Comparison of ENCODE assay signal across 13 cellular contexts in the genomic region with DNA sequence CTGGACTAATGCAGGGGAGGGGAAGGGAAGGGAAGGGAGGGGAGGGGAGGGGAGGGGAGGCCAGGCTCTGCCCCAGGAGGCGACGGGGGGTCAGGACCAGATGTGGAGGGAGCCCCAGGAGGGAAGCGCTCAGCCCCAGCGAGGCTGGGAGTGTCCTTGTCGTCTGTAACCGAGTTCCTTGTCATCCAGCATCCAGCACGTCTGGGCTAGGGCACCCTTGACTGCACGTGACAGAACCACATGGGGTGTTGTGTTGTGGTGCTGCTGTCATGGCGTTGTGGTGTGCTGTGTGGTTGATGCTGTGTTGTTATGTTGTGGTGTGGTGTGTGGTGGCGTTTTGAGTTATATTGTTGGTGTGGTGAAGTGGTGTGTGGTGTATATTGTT. TPM values are rescaled to one million over a fixed set of nuclear protein-coding genes. Genes with fewer than 3 reads are reported as not detected.
DNase-seq lines count a peak whose midpoint lies in the region; ATAC-seq and TF ChIP-seq lines count a peak whose summit lies in the region.
"Had no signal": no experiment of that assay in that cellular context is flagged by ENCODE, and none has a peak within 500 bp of the region (broad histone marks: within the 10 kb centered on the region; RNA-seq: fewer than 3 reads in every experiment).

No MANE protein-coding gene starts in this region.

- H3K27me3 ChIP-seq in right atrium auricular region: no peaks in the 10 kb centered on the region
- H3K27me3 ChIP-seq: foreskin keratinocyte had no signal

- no peaks in the 10 kb centered on the region for H3K4me1 ChIP-seq in right atrium auricular region
- H3K4me1 ChIP-seq: foreskin keratinocyte had no signal

- peaks cover 3% of the 10 kb centered on the region for H3K27me3 Mint-ChIP-seq in activated CD4-positive, alpha-beta T cell treated with anti-CD3 and anti-CD28 coated beads, Interleukin-2, amount 10 ng/mL, durations not matched to agents 24 days and 14 days
- no peaks in the 10 kb centered on the region for H3K27me3 Mint-ChIP-seq in activated T-helper 2 cell treated with anti-CD3 and anti-CD28 coated beads, Interferon-gamma antibody, Interleukin-2, Interleukin-4, amounts not matched to agents 10 μg/mL and 5 μg/mL and 100 μg/mL, durations not matched to agents 14 hours and 24 hours and 36 hours (ENCODE audit: low read depth)

- ATAC-seq in HG03442 (IDR thresholded peaks at IDR 0.05; ENCODE audit: unreplicated experiment): peak; percentile 7
- peak; percentile 9 for ATAC-seq in sciatic nerve

- H3K36me3 ChIP-seq in right atrium auricular region: no peaks in the 10 kb centered on the region

- H3K27ac Mint-ChIP-seq in activated CD4-positive, alpha-beta T cell treated with anti-CD3 and anti-CD28 coated beads, Interleukin-2, amount 10 ng/mL, durations not matched to agents 24 days and 14 days: peak overlapping the region; percentile 75
- peak overlapping the region; percentile 5 for H3K27ac Mint-ChIP-seq in activated T-helper 2 cell treated with anti-CD3 and anti-CD28 coated beads, Interferon-gamma antibody, Interleukin-2, Interleukin-4, amounts not matched to agents 10 μg/mL and 5 μg/mL and 100 μg/mL, durations not matched to agents 14 hours and 24 hours and 36 hours

- H3K4me3 Mint-ChIP-seq in activated CD4-positive, alpha-beta T cell treated with anti-CD3 and anti-CD28 coated beads, Interleukin-2, amount 10 ng/mL, durations not matched to agents 24 days and 14 days: peak overlapping the region; percentile 13
- H3K4me3 Mint-ChIP-seq in activated T-helper 2 cell treated with anti-CD3 and anti-CD28 coated beads, Interferon-gamma antibody, Interleukin-2, Interleukin-4, amounts not matched to agents 10 μg/mL and 5 μg/mL and 100 μg/mL, durations not matched to agents 14 hours and 24 hours and 36 hours (ENCODE audit: low read depth): no peak overlapping the region

- TF ChIP-seq CTCF in right atrium auricular region (IDR thresholded peaks at IDR 0.05): no peak

- DNase-seq in activated CD4-positive, alpha-beta T cell treated with anti-CD3 and anti-CD28 coated beads, Interleukin-2, amount 10 ng/mL, durations not matched to agents 24 days and 14 days: peak; percentile 81
- DNase-seq in activated CD4-positive, alpha-beta T cell treated with anti-CD3 and anti-CD28 coated beads, Interleukin-2, amount 50 U/mL, for 1 hour: no peak
- peak; percentile 43 for DNase-seq in activated T-helper 2 cell treated with anti-CD3 and anti-CD28 coated beads, Interferon-gamma antibody, Interleukin-2, Interleukin-4, amounts not matched to agents 10 μg/mL and 5 μg/mL and 100 μg/mL, durations not matched to agents 14 hours and 24 hours and 36 hours (ENCODE audit: low spot score)
- no peak for DNase-seq in sciatic nerve (ENCODE audit: low spot score)
- no peak for DNase-seq in GM03348 (ENCODE audit: low spot score)
- DNase-seq in NCI-H1436 (lab: John Stamatoyannopoulos, UW): no peak
- no peak for DNase-seq in right atrium auricular region (ENCODE audit: low spot score)
- DNase-seq: dermis blood vessel endothelial cell, DMS79 treated with DMSO at 0.1 percent for 48 hours, foreskin keratinocyte, NCI-H2081 treated with DMSO at 0.1 percent for 48 hours had no signal

- no peaks in the 10 kb centered on the region for H3K9me3 ChIP-seq in right atrium auricular region

- peaks cover 16% of the 10 kb centered on the region for H3K4me1 Mint-ChIP-seq in activated CD4-positive, alpha-beta T cell treated with anti-CD3 and anti-CD28 coated beads, Interleukin-2, amount 10 ng/mL, durations not matched to agents 24 days and 14 days
- H3K4me1 Mint-ChIP-seq in activated T-helper 2 cell treated with anti-CD3 and anti-CD28 coated beads, Interferon-gamma antibody, Interleukin-2, Interleukin-4, amounts not matched to agents 10 μg/mL and 5 μg/mL and 100 μg/mL, durations not matched to agents 14 hours and 24 hours and 36 hours (ENCODE audit: low read depth): peaks cover 16% of the 10 kb centered on the region

- peaks cover 5% of the 10 kb centered on the region for H3K9me3 Mint-ChIP-seq in activated CD4-positive, alpha-beta T cell treated with anti-CD3 and anti-CD28 coated beads, Interleukin-2, amount 10 ng/mL, durations not matched to agents 24 days and 14 days
- H3K9me3 Mint-ChIP-seq in activated T-helper 2 cell treated with anti-CD3 and anti-CD28 coated beads, Interferon-gamma antibody, Interleukin-2, Interleukin-4, amounts not matched to agents 10 μg/mL and 5 μg/mL and 100 μg/mL, durations not matched to agents 14 hours and 24 hours and 36 hours: no peaks in the 10 kb centered on the region

- H3K4me3 ChIP-seq in right atrium auricular region: no peak overlapping the region
- H3K4me3 ChIP-seq: lung had no signal

- no peaks in the 10 kb centered on the region for H3K36me3 Mint-ChIP-seq in activated CD4-positive, alpha-beta T cell treated with anti-CD3 and anti-CD28 coated beads, Interleukin-2, amount 10 ng/mL, durations not matched to agents 24 days and 14 days (ENCODE audit: low read depth)
- H3K36me3 Mint-ChIP-seq in activated T-helper 2 cell treated with anti-CD3 and anti-CD28 coated beads, Interferon-gamma antibody, Interleukin-2, Interleukin-4, amounts not matched to agents 10 μg/mL and 5 μg/mL and 100 μg/mL, durations not matched to agents 14 hours and 24 hours and 36 hours (ENCODE audit: low read depth): no peaks in the 10 kb centered on the region

- no peak overlapping the region for H3K27ac ChIP-seq in right atrium auricular region
- H3K27ac ChIP-seq: foreskin keratinocyte had no signal

- intact Hi-C loops in activated CD4-positive, alpha-beta T cell treated with anti-CD3 and anti-CD28 coated beads, Interleukin-2, amount 10 ng/mL, durations not matched to agents 24 days and 14 days (cut with micrococcal nuclease): loop anchor here (2.0 kb wide), 1 partner anchor 28 kb away; a partner anchor contains a TSS
- intact Hi-C loops in activated T-helper 2 cell treated with anti-CD3 and anti-CD28 coated beads, Interferon-gamma antibody, Interleukin-2, Interleukin-4, amounts not matched to agents 10 μg/mL and 5 μg/mL and 100 μg/mL, durations not matched to agents 14 hours and 24 hours and 36 hours (cut with micrococcal nuclease): loop anchor here (1.0 to 10.0 kb wide), 2 partner anchors 78 to 212 kb away; a partner anchor contains a TSS
- intact Hi-C loops in sciatic nerve (cut with DNase I): no loop called here

RNA-seq across cellular contexts. Expression of a gene that starts 28.4 kb away (rescaled TPM):
- 69.0 and 74.4 TPM in 2 replicates for total RNA-seq in activated CD4-positive, alpha-beta T cell treated with anti-CD3 and anti-CD28 coated beads, Interleukin-2, amount 10 ng/mL, durations not matched to agents 24 days and 14 days
- 58.5 and 60.1 TPM in 2 replicates for total RNA-seq in activated T-helper 2 cell treated with anti-CD3 and anti-CD28 coated beads, Interferon-gamma antibody, Interleukin-2, Interleukin-4, amounts not matched to agents 10 μg/mL and 5 μg/mL and 100 μg/mL, durations not matched to agents 14 hours and 24 hours and 36 hours
- 67.3 TPM for total RNA-seq in sciatic nerve
- total RNA-seq in right atrium auricular region: 10 to 100 TPM; 11.4 to 12.3 TPM

Comparison
In these comparisons a context has a peak if more than half of its experiments do, and no peak if none do; other contexts are left out.
1. DNase-seq: peak in activated CD4-positive, alpha-beta T cell treated with anti-CD3 and anti-CD28 coated beads, Interleukin-2, amount 10 ng/mL, durations not matched to agents 24 days and 14 days (single experiment) and activated T-helper 2 cell treated with anti-CD3 and anti-CD28 coated beads, Interferon-gamma antibody, Interleukin-2, Interleukin-4, amounts not matched to agents 10 μg/mL and 5 μg/mL and 100 μg/mL, durations not matched to agents 14 hours and 24 hours and 36 hours (single experiment); none in activated CD4-positive, alpha-beta T cell treated with anti-CD3 and anti-CD28 coated beads, Interleukin-2, amount 50 U/mL, for 1 hour (single experiment), sciatic nerve (single experiment), GM03348 (single experiment), NCI-H1436 (single experiment) and right atrium auricular region (single experiment).